ENCODE assay signal across 23 cellular contexts in genomic region chr15:92531406-92531805, GRCh38.
DNase-seq lines count a peak whose midpoint lies in the region; ATAC-seq and TF ChIP-seq lines count a peak whose summit lies in the region.
"Had no signal": no experiment of that assay in that cellular context is flagged by ENCODE, and none has a peak within 500 bp of the region (broad histone marks: within the 10 kb centered on the region; RNA-seq: fewer than 3 reads in every experiment).

No MANE protein-coding gene starts in this region.

- H3K4me1 Mint-ChIP-seq in neural progenitor cell = peaks cover 7% of the 10 kb centered on the region
- H3K4me1 Mint-ChIP-seq: CD14-positive monocyte; CD4-positive, alpha-beta memory T cell; CD4-positive, CD25-positive, alpha-beta regulatory T cell; CD8-positive, alpha-beta memory T cell had no signal

- H3K4me3 ChIP-seq in right cardiac atrium (ENCODE audit: low read length) = no peak overlapping the region
- H3K4me3 ChIP-seq in neural progenitor cell = no peak overlapping the region
- H3K4me3 ChIP-seq: BLaER1, GM12878 had no signal

- H3K36me3 ChIP-seq in neural progenitor cell = no peaks in the 10 kb centered on the region
- H3K36me3 ChIP-seq: BE2C, BLaER1 had no signal

- no peaks in the 10 kb centered on the region for H3K79me2 ChIP-seq in neural progenitor cell (ENCODE audit: low read depth)

- TF ChIP-seq CTCF in neural progenitor cell (IDR thresholded peaks at IDR 0.05) = no peak
- TF ChIP-seq CTCF in omental fat pad (IDR thresholded peaks at IDR 0.05) = no peak

- H3K27ac ChIP-seq in right cardiac atrium (ENCODE audit: low read length) (no peak overlapping the region), neural progenitor cell (no peak overlapping the region)
- H3K27ac ChIP-seq: BLaER1 had no signal

- DNase-seq in left ventricle myocardium superior (no peak), right cardiac atrium (no peak), neural progenitor cell (ENCODE audit: low spot score) (no peak), omental fat pad (ENCODE audit: low spot score) (no peak), T1000 (lab: John Stamatoyannopoulos, UW) (no peak)
- DNase-seq: 8988T; ACHN; BE2C; C1 segment of cervical spinal cord; CD4-positive, alpha-beta memory T cell; CD4-positive, CD25-positive, alpha-beta regulatory T cell; CD8-positive, alpha-beta memory T cell; COR-L47; DMS 273 treated with DMSO at 0.1 percent for 48 hours; DMS153; DMS53; DMS79; DND-41; EL; GDM1 had no signal

- no peak overlapping the region for H3K4me3 Mint-ChIP-seq in neural progenitor cell
- H3K4me3 Mint-ChIP-seq: CD14-positive monocyte; CD4-positive, alpha-beta memory T cell; CD4-positive, CD25-positive, alpha-beta regulatory T cell; CD8-positive, alpha-beta memory T cell had no signal

- H3K27ac Mint-ChIP-seq in neural progenitor cell = no peak overlapping the region
- H3K27ac Mint-ChIP-seq: CD14-positive monocyte; CD4-positive, alpha-beta memory T cell; CD4-positive, CD25-positive, alpha-beta regulatory T cell had no signal

- H2AFZ ChIP-seq in neural progenitor cell (replicated peaks) = peak overlapping the region; percentile 18

- H3K9me3 Mint-ChIP-seq in neural progenitor cell = peaks cover 35% of the 10 kb centered on the region

- peaks cover 3% of the 10 kb centered on the region for H3K36me3 Mint-ChIP-seq in neural progenitor cell
- H3K36me3 Mint-ChIP-seq: CD14-positive monocyte; CD4-positive, CD25-positive, alpha-beta regulatory T cell; CD8-positive, alpha-beta memory T cell had no signal

- H3K27me3 Mint-ChIP-seq in neural progenitor cell (ENCODE audit: insufficient read depth, low read depth) = peaks cover 6% of the 10 kb centered on the region

- no peak overlapping the region for H3K9ac ChIP-seq in neural progenitor cell
- H3K9ac ChIP-seq: BLaER1 had no signal

- H3K4me1 ChIP-seq in right cardiac atrium (ENCODE audit: control insufficient read depth, insufficient read depth, low read length) (peaks cover 2% of the 10 kb centered on the region), neural progenitor cell (no peaks in the 10 kb centered on the region)
- H3K4me1 ChIP-seq: BE2C, BLaER1 had no signal

- H4K20me1 ChIP-seq in neural progenitor cell (ENCODE audit: low read depth) = no peaks in the 10 kb centered on the region
- H4K20me1 ChIP-seq: BLaER1 had no signal

- H3K9me3 ChIP-seq in right cardiac atrium (ENCODE audit: control insufficient read depth, low read length) (no peaks in the 10 kb centered on the region), neural progenitor cell (ENCODE audit: low read depth) (no peaks in the 10 kb centered on the region)
- H3K9me3 ChIP-seq: BE2C had no signal

- H3K27me3 ChIP-seq in right cardiac atrium (ENCODE audit: control insufficient read depth, insufficient read depth) (no peaks in the 10 kb centered on the region), neural progenitor cell (no peaks in the 10 kb centered on the region)
- H3K27me3 ChIP-seq: BLaER1 had no signal

- intact Hi-C loops in left ventricle myocardium superior (cut with micrococcal nuclease) = no loop called here
- intact Hi-C loops in right cardiac atrium (cut with DNase I) = no loop called here

- WGBS in right cardiac atrium = 69% methylated on average over 1 of the region's 1 CpG

- H3K4me2 ChIP-seq in neural progenitor cell = no peak overlapping the region
- H3K4me2 ChIP-seq: BLaER1 had no signal

- ATAC-seq in left ventricle myocardium superior (peak; percentile 40), right cardiac atrium (no peak), omental fat pad (ENCODE audit: low FRiP score) (no peak)
- ATAC-seq: GM12878 had no signal

- H3F3A ChIP-seq in neural progenitor cell (ENCODE audit: low read depth) = no peaks in the 10 kb centered on the region
